In the genomic region with DNA sequence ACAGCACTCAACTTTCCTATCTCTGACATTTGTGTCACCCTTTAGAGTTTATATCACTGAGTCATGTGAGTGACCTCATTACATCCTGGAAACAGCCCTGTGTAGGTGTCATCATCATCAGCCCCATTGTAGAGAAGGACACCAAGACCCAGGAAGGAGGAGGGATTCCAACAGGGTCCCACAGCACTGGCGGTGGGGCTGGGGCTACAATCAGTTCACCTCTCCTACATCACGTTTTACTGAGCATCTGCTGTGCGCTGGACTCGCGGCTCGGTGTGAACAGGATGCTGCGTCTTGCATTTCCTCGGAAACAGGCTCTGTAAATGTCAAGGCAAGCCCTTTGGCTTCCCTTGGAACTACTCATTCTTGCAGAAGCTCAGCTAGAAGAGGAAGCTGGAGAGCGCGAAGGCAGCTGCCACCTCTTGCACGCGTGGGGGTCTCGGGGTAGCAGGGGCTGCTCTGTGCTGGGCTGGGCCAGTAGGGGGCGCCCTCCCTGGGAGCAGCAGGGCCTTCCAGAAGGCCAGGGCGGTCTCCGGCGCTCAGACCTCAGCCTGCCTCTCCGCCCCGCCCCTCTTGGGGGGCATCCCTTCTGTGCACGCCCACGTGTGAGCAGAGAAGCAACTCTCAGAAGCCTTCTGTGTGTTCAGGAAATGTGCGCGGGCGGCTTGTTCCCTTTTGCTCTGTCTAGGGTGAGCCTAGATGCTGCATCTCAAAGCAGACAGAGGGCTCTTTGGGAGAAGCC, we compare ENCODE assay signal across 8 cellular contexts. TPM values are rescaled to one million over a fixed set of nuclear protein-coding genes. Genes with fewer than 3 reads are reported as not detected.
DNase-seq lines count a peak whose midpoint lies in the region; ATAC-seq and TF ChIP-seq lines count a peak whose summit lies in the region.

No MANE protein-coding gene starts in this region.

- no peaks in the 10 kb centered on the region for H3K9me3 ChIP-seq in effector memory CD4-positive, alpha-beta T cell (ENCODE audit: control insufficient read depth, low read length)

- H3K27ac Mint-ChIP-seq in activated CD4-positive, alpha-beta T cell treated with anti-CD3 and anti-CD28 coated beads, Interleukin-2, amount 10 ng/mL, durations not matched to agents 7 days and 5 days: no peak overlapping the region

- H3K27me3 ChIP-seq in effector memory CD4-positive, alpha-beta T cell (replicated peaks; ENCODE audit: control insufficient read depth, insufficient read depth, low read length, poor library complexity, severe bottlenecking): no peaks in the 10 kb centered on the region

- no peaks in the 10 kb centered on the region for H3K27me3 Mint-ChIP-seq in activated CD4-positive, alpha-beta T cell treated with anti-CD3 and anti-CD28 coated beads, Interleukin-2, amount 10 ng/mL, durations not matched to agents 7 days and 5 days

- DNase-seq in activated CD4-positive, alpha-beta T cell treated with anti-CD3 and anti-CD28 coated beads, Interleukin-2, amount 10 ng/mL, durations not matched to agents 7 days and 5 days: peak; percentile 33
- peak in 1 of 3 donors; percentile 14 for DNase-seq in effector memory CD4-positive, alpha-beta T cell
- DNase-seq in stimulated activated CD4-positive, alpha-beta T cell treated with anti-CD3 and anti-CD28 coated beads, Interleukin-12 subunit alpha, Interleukin-12 subunit beta, amount 100 ng/mL, for 24 hours (ENCODE audit: low read depth in 2 of 2): peak; percentile 27 to 45
- DNase-seq in NCI-H1417 treated with DMSO at 0.1 percent for 48 hours (lab: John Stamatoyannopoulos, UW) (no peak), DMS114 treated with DMSO at 0.1 percent for 48 hours (lab: John Stamatoyannopoulos, UW; ENCODE audit: unreplicated experiment) (no peak)

- TF ChIP-seq CTCF in C4-2B (conservative IDR thresholded peaks at IDR 0.05): peak; percentile 67

- no peaks in the 10 kb centered on the region for H3K36me3 Mint-ChIP-seq in activated CD4-positive, alpha-beta T cell treated with anti-CD3 and anti-CD28 coated beads, Interleukin-2, amount 10 ng/mL, durations not matched to agents 7 days and 5 days (ENCODE audit: low read depth)

- H3K4me1 ChIP-seq in effector memory CD4-positive, alpha-beta T cell (ENCODE audit: control insufficient read depth, insufficient read depth, low read length, poor library complexity, severe bottlenecking): peaks cover 10% of the 10 kb centered on the region

- no peaks in the 10 kb centered on the region for H3K36me3 ChIP-seq in effector memory CD4-positive, alpha-beta T cell (ENCODE audit: control insufficient read depth, insufficient read depth, low read length)

- H3K9me3 Mint-ChIP-seq in activated CD4-positive, alpha-beta T cell treated with anti-CD3 and anti-CD28 coated beads, Interleukin-2, amount 10 ng/mL, durations not matched to agents 7 days and 5 days: no peaks in the 10 kb centered on the region

- H3K4me3 Mint-ChIP-seq in activated CD4-positive, alpha-beta T cell treated with anti-CD3 and anti-CD28 coated beads, Interleukin-2, amount 10 ng/mL, durations not matched to agents 7 days and 5 days: peak overlapping the region; percentile 23

- peak; percentile 82 for ATAC-seq in GM19463 (IDR thresholded peaks at IDR 0.05; ENCODE audit: unreplicated experiment)
- ATAC-seq in HG03558 (IDR thresholded peaks at IDR 0.05; ENCODE audit: extremely low read depth, unreplicated experiment): peak; percentile 52

- CTCF ChIA-PET in activated CD4-positive, alpha-beta T cell treated with anti-CD3 and anti-CD28 coated beads, Interleukin-2, amount 10 ng/mL, durations not matched to agents 7 days and 5 days (lab: Charles Lee): interaction anchor here (0.8 to 1.9 kb wide), 3 partner anchors 8 to 853 kb away, joined by 3 to 6 read pairs (median 5); no protein-coding TSS in a partner anchor

- peak overlapping the region; percentile 37 for H3K4me3 ChIP-seq in effector memory CD4-positive, alpha-beta T cell (ENCODE audit: insufficient read depth, low read depth, low read length, poor library complexity, severe bottlenecking)

- peaks cover 13% of the 10 kb centered on the region for H3K4me1 Mint-ChIP-seq in activated CD4-positive, alpha-beta T cell treated with anti-CD3 and anti-CD28 coated beads, Interleukin-2, amount 10 ng/mL, durations not matched to agents 7 days and 5 days

- H3K27ac ChIP-seq in C4-2B: peak overlapping the region; percentile 54
- no peak overlapping the region for H3K27ac ChIP-seq in effector memory CD4-positive, alpha-beta T cell (ENCODE audit: insufficient read depth, low read length, poor library complexity, severe bottlenecking)

- POLR2A ChIA-PET in activated CD4-positive, alpha-beta T cell treated with anti-CD3 and anti-CD28 coated beads, Interleukin-2, amount 10 ng/mL, durations not matched to agents 7 days and 5 days (lab: Charles Lee): no interaction called here

RNA-seq across cellular contexts. Expression of gene REELD1, which starts 29.0 kb away (rescaled TPM):
- under 1 TPM; 0.08 to 0.20 TPM for total RNA-seq in activated CD4-positive, alpha-beta T cell treated with anti-CD3 and anti-CD28 coated beads, Interleukin-2, amount 10 ng/mL, durations not matched to agents 7 days and 5 days

Comparison
In these comparisons a context has a peak if more than half of its experiments do, and no peak if none do; other contexts are left out.
1. DNase-seq: peak in activated CD4-positive, alpha-beta T cell treated with anti-CD3 and anti-CD28 coated beads, Interleukin-2, amount 10 ng/mL, durations not matched to agents 7 days and 5 days (single experiment) and stimulated activated CD4-positive, alpha-beta T cell treated with anti-CD3 and anti-CD28 coated beads, Interleukin-12 subunit alpha, Interleukin-12 subunit beta, amount 100 ng/mL, for 24 hours (2 of 2); none in NCI-H1417 treated with DMSO at 0.1 percent for 48 hours (single experiment) and DMS114 treated with DMSO at 0.1 percent for 48 hours (single experiment).